11 cellular contexts compared by ENCODE assay signal in the genomic region with DNA sequence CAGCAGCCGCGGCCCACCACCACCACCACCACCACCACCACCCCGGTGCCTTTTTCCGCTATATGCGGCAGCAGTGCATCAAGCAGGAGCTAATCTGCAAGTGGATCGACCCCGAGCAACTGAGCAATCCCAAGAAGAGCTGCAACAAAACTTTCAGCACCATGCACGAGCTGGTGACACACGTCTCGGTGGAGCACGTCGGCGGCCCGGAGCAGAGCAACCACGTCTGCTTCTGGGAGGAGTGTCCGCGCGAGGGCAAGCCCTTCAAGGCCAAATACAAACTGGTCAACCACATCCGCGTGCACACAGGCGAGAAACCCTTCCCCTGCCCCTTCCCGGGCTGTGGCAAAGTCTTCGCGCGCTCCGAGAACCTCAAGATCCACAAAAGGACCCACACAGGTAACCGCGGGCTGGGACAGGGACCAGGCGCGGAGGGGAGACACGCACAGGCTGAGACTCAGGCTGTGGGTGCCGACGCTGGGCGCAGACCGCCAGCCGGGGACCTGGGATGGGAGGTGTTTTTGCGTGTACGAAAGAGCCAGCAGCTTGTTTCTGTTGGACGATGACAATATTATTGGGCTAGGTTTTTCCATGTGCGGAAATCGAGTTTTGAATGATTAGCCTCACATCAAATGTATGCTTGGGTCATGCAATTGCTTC. TPM values are rescaled to one million over a fixed set of nuclear protein-coding genes. Genes with fewer than 3 reads are reported as not detected.
A peak's percentile ranks its signal among the peaks of the same experiment; 100 is the strongest.
DNase-seq lines count a peak whose midpoint lies in the region; ATAC-seq and TF ChIP-seq lines count a peak whose summit lies in the region.
"Had no signal": no experiment of that assay in that cellular context is flagged by ENCODE, and none has a peak within 500 bp of the region (broad histone marks: within the 10 kb centered on the region; RNA-seq: fewer than 3 reads in every experiment).

No MANE protein-coding gene starts in this region.

- H3K36me3 ChIP-seq in OCI-LY3 (replicated peaks; ENCODE audit: low read depth, low read length) (no peaks in the 10 kb centered on the region), mammary epithelial cell (ENCODE audit: insufficient read depth, low read length) (no peaks in the 10 kb centered on the region), neural progenitor cell (peaks cover 35% of the 10 kb centered on the region), psoas muscle (ENCODE audit: insufficient read depth in 1 of 2, low read depth in 1 of 2) (no peaks in the 10 kb centered on the region)
- H3K36me3 ChIP-seq: pancreas had no signal

- peaks cover 20% of the 10 kb centered on the region for H3K9me3 Mint-ChIP-seq in neural progenitor cell

- H4K20me1 ChIP-seq in OCI-LY3 (ENCODE audit: insufficient read depth, low read length) (no peaks in the 10 kb centered on the region), mammary epithelial cell (ENCODE audit: insufficient read depth, low read length) (no peaks in the 10 kb centered on the region), neural progenitor cell (ENCODE audit: low read depth) (peaks cover 82% of the 10 kb centered on the region)

- peak overlapping the region; percentile 57 for H3K4me2 ChIP-seq in OCI-LY3 (ENCODE audit: low read length)
- H3K4me2 ChIP-seq in mammary epithelial cell (ENCODE audit: insufficient read depth, low read depth, low read length): peak overlapping the region; percentile 97
- H3K4me2 ChIP-seq in neural progenitor cell: peak overlapping the region; percentile 97

- H3K9me3 ChIP-seq in OCI-LY3 (ENCODE audit: insufficient read depth, low read length): no peaks in the 10 kb centered on the region
- H3K9me3 ChIP-seq in mammary epithelial cell (replicated peaks; ENCODE audit: insufficient read depth, low read length): peaks cover 12% of the 10 kb centered on the region
- H3K9me3 ChIP-seq in neural progenitor cell (ENCODE audit: low read depth): no peaks in the 10 kb centered on the region
- no peaks in the 10 kb centered on the region for H3K9me3 ChIP-seq in psoas muscle
- H3K9me3 ChIP-seq: pancreas had no signal

- peak overlapping the region; percentile 100 for H3K4me3 Mint-ChIP-seq in neural progenitor cell

- no peak overlapping the region for H2AFZ ChIP-seq in OCI-LY3 (ENCODE audit: low read depth, low read length)
- peak overlapping the region; percentile 58 for H2AFZ ChIP-seq in mammary epithelial cell (ENCODE audit: low read depth, low read length)
- H2AFZ ChIP-seq in neural progenitor cell (replicated peaks): no peak overlapping the region

- no peak overlapping the region for H3K27ac ChIP-seq in OCI-LY3 (ENCODE audit: low read length)
- no peak overlapping the region for H3K27ac ChIP-seq in mammary epithelial cell (ENCODE audit: insufficient read depth, low read depth, low read length)
- H3K27ac ChIP-seq in neural progenitor cell: peak overlapping the region; percentile 99
- no peak overlapping the region for H3K27ac ChIP-seq in psoas muscle
- H3K27ac ChIP-seq: pancreas had no signal

- H3K9ac ChIP-seq in OCI-LY3 (ENCODE audit: low read length): no peak overlapping the region
- no peak overlapping the region for H3K9ac ChIP-seq in mammary epithelial cell (ENCODE audit: insufficient read depth, low read length)
- peak overlapping the region; percentile 75 for H3K9ac ChIP-seq in neural progenitor cell

- CTCF ChIA-PET in mammary epithelial cell (lab: Charles Lee; ENCODE audit: low non-redundant PET): no interaction called here

- H3K27me3 ChIP-seq in OCI-LY3 (ENCODE audit: low read depth, low read length): 0 out of 2 replicates have a peak, but pooled peaks cover 4% of the 10 kb centered on the region
- H3K27me3 ChIP-seq in mammary epithelial cell (ENCODE audit: insufficient read depth, low read length): peaks cover 65% of the 10 kb centered on the region
- H3K27me3 ChIP-seq in neural progenitor cell: peaks cover 16% of the 10 kb centered on the region
- H3K27me3 ChIP-seq in psoas muscle (ENCODE audit: insufficient read depth in 3 of 3, low read length in 2 of 3): peaks cover 0 to 98% (median 72%) of the 10 kb centered on the region in 3 donors

- intact Hi-C loops in mammary epithelial cell (cut with micrococcal nuclease) (loop anchor here (5.0 to 10.0 kb wide), 2 partner anchors 122 to 326 kb away; no protein-coding TSS in a partner anchor), psoas muscle (cut with DNase I) (no loop called here)

- H3K4me3 ChIP-seq in OCI-LY3 (ENCODE audit: low read length) (peak overlapping the region; percentile 92), mammary epithelial cell (replicated peaks in 1 of 3; ENCODE audit: insufficient read depth in 1 of 3, low read depth in 2 of 3, low read length in 3 of 3) (peak overlapping the region in 1 of 3 experiments; percentile 6), neural progenitor cell (peak overlapping the region; percentile 76), psoas muscle (no peak overlapping the region)

- H3F3A ChIP-seq in neural progenitor cell (ENCODE audit: low read depth): peaks cover 90% of the 10 kb centered on the region

- BruUV-seq in mammary epithelial cell (replicated peaks; lab: Mats Ljungman, UMichigan): no TSS peak

- H3K4me1 ChIP-seq in OCI-LY3 (ENCODE audit: low read length): peaks cover 7% of the 10 kb centered on the region; the same call in 1 of the 2 replicates
- H3K4me1 ChIP-seq in mammary epithelial cell (ENCODE audit: insufficient read depth, low read length): peaks cover 20% of the 10 kb centered on the region
- peaks cover 21% of the 10 kb centered on the region for H3K4me1 ChIP-seq in neural progenitor cell
- H3K4me1 ChIP-seq in psoas muscle: peaks cover 11% of the 10 kb centered on the region

- H3K4me1 Mint-ChIP-seq in neural progenitor cell: peaks cover 21% of the 10 kb centered on the region

- peak; percentile 54 to 84 (median 77) for DNase-seq in NCI-H1417 (lab: John Stamatoyannopoulos, UW)
- DNase-seq in NCI-H1417 treated with DMSO at 0.1 percent for 48 hours (lab: John Stamatoyannopoulos, UW): no peak
- DNase-seq in mammary epithelial cell: no peak
- DNase-seq in neural progenitor cell (ENCODE audit: low spot score): peak; percentile 21
- DNase-seq in activated CD4-positive, alpha-beta T cell treated with anti-CD3 and anti-CD28 coated beads, Interleukin-2, amount 50 U/mL, for 4 hours: no peak
- no peak for DNase-seq in psoas muscle
- DNase-seq: foreskin melanocyte had no signal

- H3K79me2 ChIP-seq in OCI-LY3 (ENCODE audit: low read length) (peaks cover 19% of the 10 kb centered on the region), mammary epithelial cell (ENCODE audit: insufficient read depth, low read length) (no peaks in the 10 kb centered on the region), neural progenitor cell (ENCODE audit: low read depth) (peaks cover 95% of the 10 kb centered on the region)

- in situ Hi-C loops in mammary epithelial cell (cut with MboI; ENCODE audit: low sequenced_read_pairs in 2 of 2): no loop called here

- 35% methylated on average over 30 of the region's 41 CpGs for WGBS in mammary epithelial cell (ENCODE audit: low coverage, missing lambda C conversion rate)
- 6 to 8% (median 8%) methylated on average over 41 of the region's 41 CpGs for WGBS in psoas muscle, 3 donors

- TF ChIP-seq CTCF in OCI-LY3 (IDR thresholded peaks at IDR 0.05; ENCODE audit: low read depth, low read length): no peak
- TF ChIP-seq CTCF in mammary epithelial cell (conservative IDR thresholded peaks at IDR 0.05 in 1 of 2, IDR thresholded peaks at IDR 0.05 in 1 of 2; ENCODE audit: extremely low read depth in 1 of 2, insufficient read depth in 1 of 2, low read depth in 1 of 2, low read length in 2 of 2): no peak
- no peak for TF ChIP-seq CTCF in neural progenitor cell (IDR thresholded peaks at IDR 0.05)
- TF ChIP-seq CTCF in psoas muscle (IDR thresholded peaks at IDR 0.05): no peak

- dilution Hi-C loops in mammary epithelial cell (cut with HindIII; ENCODE audit: low sequenced_read_pairs): no loop called here

- peaks cover 47% of the 10 kb centered on the region for H3K36me3 Mint-ChIP-seq in neural progenitor cell

- ATAC-seq in GM18502 (IDR thresholded peaks at IDR 0.05; ENCODE audit: poor library complexity, unreplicated experiment) (no peak), psoas muscle (no peak)

- peaks cover 34% of the 10 kb centered on the region for H3K27me3 Mint-ChIP-seq in neural progenitor cell (ENCODE audit: insufficient read depth, low read depth)

- peak overlapping the region; percentile 100 for H3K27ac Mint-ChIP-seq in neural progenitor cell

RNA-seq across cellular contexts. Expression of a gene that starts 1.3 kb away (rescaled TPM):
- total RNA-seq in mammary epithelial cell: 1 to 10 TPM in 1 of 2 donors, under 1 TPM in 1; under 0.01 to 3.0 TPM
- 0.25 TPM for polyA plus RNA-seq in mammary epithelial cell
- polyA minus RNA-seq in mammary epithelial cell: not detected
- 52.4 and 87.3 TPM in 2 replicates for total RNA-seq in neural progenitor cell (ENCODE audit: low replicate concordance)
- total RNA-seq in psoas muscle: not detected
- under 1 TPM in 2 of 3 donors, not detected in 1; 0.01 to 0.06 TPM for polyA plus RNA-seq in psoas muscle
- polyA plus RNA-seq: AG04450, pancreas had no signal

RNA-seq across cellular contexts. Expression of a gene that starts 11.3 kb away (rescaled TPM):
- not detected for total RNA-seq in mammary epithelial cell
- polyA plus RNA-seq in mammary epithelial cell: not detected
- not detected for polyA minus RNA-seq in mammary epithelial cell
- total RNA-seq in neural progenitor cell (ENCODE audit: low replicate concordance): 29.0 and 35.7 TPM in 2 replicates
- not detected for total RNA-seq in psoas muscle
- not detected for polyA plus RNA-seq in psoas muscle
- polyA plus RNA-seq: AG04450, pancreas had no signal

Comparison
In these comparisons a context has a peak if more than half of its experiments do, and no peak if none do; other contexts are left out.
1. DNase-seq: peak in NCI-H1417 (3 of 3) and neural progenitor cell (single experiment); none in NCI-H1417 treated with DMSO at 0.1 percent for 48 hours (single experiment), mammary epithelial cell (single experiment), activated CD4-positive, alpha-beta T cell treated with anti-CD3 and anti-CD28 coated beads, Interleukin-2, amount 50 U/mL, for 4 hours (0 of 2) and psoas muscle (0 of 2).
2. RNA of a gene that starts 1.3 kb away (total RNA-seq): 52.4 to 87.3 TPM in neural progenitor cell; under 0.01 to 3.0 TPM in mammary epithelial cell and not detected in psoas muscle; every median in the first group is over 10 times any median in the second.
3. RNA of a gene that starts 11.3 kb away (total RNA-seq): 29.0 to 35.7 TPM in neural progenitor cell; not detected in mammary epithelial cell and not detected in psoas muscle; every median in the first group is over 10 times any median in the second.
4. Peak in every context shown above with its lines, with median percentiles within 50 percentile points of each other: H3K4me2 ChIP-seq.